In the genomic region with DNA sequence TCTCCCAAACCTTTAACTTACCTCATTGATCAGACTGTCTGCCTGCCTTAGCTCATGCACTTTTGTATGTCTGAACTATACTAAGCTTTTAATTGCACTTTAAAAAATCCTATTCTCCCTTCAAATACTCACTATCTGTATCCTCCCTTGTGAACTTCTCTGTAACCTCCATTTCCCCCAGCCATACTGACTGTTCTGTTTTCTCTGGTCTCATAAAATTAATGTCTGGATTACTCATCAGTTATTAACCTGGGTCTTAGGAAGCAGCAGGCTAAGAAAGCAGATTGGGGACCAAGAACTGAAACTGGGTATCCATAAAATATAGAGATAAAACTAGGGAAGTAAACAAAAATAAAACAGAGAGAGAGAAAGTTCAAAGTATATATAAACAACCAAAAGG, we compare ENCODE assay signal across 8 cellular contexts.
"Had no signal": no experiment of that assay in that cellular context is flagged by ENCODE, and none has a peak within 500 bp of the region (broad histone marks: within the 10 kb centered on the region; RNA-seq: fewer than 3 reads in every experiment).

No MANE protein-coding gene starts in this region.

- H3K4me1 ChIP-seq: HAP-1 had no signal

- H3K36me3 ChIP-seq: HAP-1 had no signal

- H3K27ac ChIP-seq: GM23248, HL-60 had no signal

- H2AFZ ChIP-seq: GM23248 had no signal

- H3K9me3 ChIP-seq: HAP-1 had no signal

- DNase-seq: GM23248, GOT3, H7, HFFc6, IMR-90 had no signal

- ATAC-seq: HCT116 had no signal

- H3K9ac ChIP-seq: GM23248 had no signal

- H3K4me3 ChIP-seq: GM23248, HAP-1 had no signal
